ENCODE assay signal across 8 cellular contexts in genomic region chr2:170816499-170817246, GRCh38. TPM values are rescaled to one million over a fixed set of nuclear protein-coding genes. Genes with fewer than 3 reads are reported as not detected.
DNase-seq lines count a peak whose midpoint lies in the region; ATAC-seq and TF ChIP-seq lines count a peak whose summit lies in the region.

TSS of gene GAD1 (plus strand) at chr2:170816887. CDS start at chr2:170818592, 1,705 bp downstream.

- H3F3A ChIP-seq in OCI-LY1 (ENCODE audit: insufficient read depth, low read length): no peaks in the 10 kb centered on the region

- H3K27me3 ChIP-seq in OCI-LY1 (ENCODE audit: insufficient read depth, low read length) (no peaks in the 10 kb centered on the region), foreskin keratinocyte (peaks cover 89% of the 10 kb centered on the region), neuronal stem cell (ENCODE audit: control insufficient read depth in 3 of 3, insufficient read depth in 3 of 3, low read depth in 1 of 3, low read length in 3 of 3) (peaks cover 46 to 88% (median 87%) of the 10 kb centered on the region in 3 experiments), thymus (ENCODE audit: control insufficient read depth, insufficient read depth) (peaks cover 92% of the 10 kb centered on the region)

- peak; percentile 54 to 63 for ATAC-seq in activated CD4-positive, CD25-positive, alpha-beta regulatory T cell treated with anti-CD3 and anti-CD28 coated beads, Interleukin-2, amount 50 U/mL, for 24 hours
- ATAC-seq in foreskin keratinocyte: peak; percentile 74

- H3K4me2 ChIP-seq in OCI-LY1 (ENCODE audit: low read length) (peak within 1 kb of the TSS; percentile 86), neuronal stem cell (ENCODE audit: insufficient read depth, low read length, poor library complexity, severe bottlenecking) (peak within 1 kb of the TSS; percentile 95)

- intact Hi-C loops in activated T-helper 1 cell treated with anti-CD3 and anti-CD28 coated beads, Interleukin-12 subunit alpha, Interleukin-12 subunit beta, Interleukin-2, Interleukin-4 antibody, amounts not matched to agents 30 ng/mL and 10 ng/mL and 1 ng/mL, durations not matched to agents 14 hours and 24 hours and 36 hours (cut with micrococcal nuclease): loop anchor here (1.0 to 5.0 kb wide), 5 partner anchors 56 to 1286 kb away; partner anchors contain the start of gene DLX2

- H3K36me3 ChIP-seq in OCI-LY1 (ENCODE audit: insufficient read depth, low read length) (no peaks in the 10 kb centered on the region), neuronal stem cell (replicated peaks in 1 of 2; ENCODE audit: control insufficient read depth in 2 of 2, insufficient read depth in 2 of 2, low read length in 2 of 2) (no peaks in the 10 kb centered on the region), thymus (ENCODE audit: control insufficient read depth, insufficient read depth) (no peaks in the 10 kb centered on the region)

- peak within 1 kb of the TSS; percentile 92 to 95 (median 94) for H3K27ac Mint-ChIP-seq in IgD-negative memory B cell
- H3K27ac Mint-ChIP-seq in activated T-helper 1 cell treated with anti-CD3 and anti-CD28 coated beads, Interleukin-12 subunit alpha, Interleukin-12 subunit beta, Interleukin-2, Interleukin-4 antibody, amounts not matched to agents 30 ng/mL and 10 ng/mL and 1 ng/mL, durations not matched to agents 14 hours and 24 hours and 36 hours: peak within 1 kb of the TSS; percentile 77

- peak within 1 kb of the TSS; percentile 40; the same call in 1 of the 2 replicates for H3K9ac ChIP-seq in OCI-LY1 (ENCODE audit: low read length)
- peak within 1 kb of the TSS; percentile 46 for H3K9ac ChIP-seq in neuronal stem cell (ENCODE audit: low read depth, low read length, poor library complexity)

- H2BK120ac ChIP-seq in neuronal stem cell (ENCODE audit: low read depth, low read length): no peak within 1 kb of the TSS

- H3K9me2 ChIP-seq in OCI-LY1 (ENCODE audit: low read depth, low read length): no peaks in the 10 kb centered on the region

- H4K20me1 ChIP-seq in OCI-LY1 (ENCODE audit: insufficient read depth, low read length): no peaks in the 10 kb centered on the region

- H3K14ac ChIP-seq in neuronal stem cell (ENCODE audit: low read length): no peak within 1 kb of the TSS

- no peak within 1 kb of the TSS for H4K91ac ChIP-seq in neuronal stem cell (ENCODE audit: low read depth, low read length, poor library complexity)

- H3K9me3 ChIP-seq in OCI-LY1 (ENCODE audit: low read length): no peaks in the 10 kb centered on the region
- peaks cover 0 to 3% of the 10 kb centered on the region in 2 donors for H3K9me3 ChIP-seq in neuronal stem cell (replicated peaks in 1 of 2; ENCODE audit: control insufficient read depth in 2 of 2, insufficient read depth in 1 of 2, low read depth in 1 of 2, low read length in 2 of 2)
- no peaks in the 10 kb centered on the region for H3K9me3 ChIP-seq in thymus (ENCODE audit: control insufficient read depth)

- H3K4me3 ChIP-seq in OCI-LY1 (ENCODE audit: low read depth, low read length, poor library complexity, severe bottlenecking): peak within 1 kb of the TSS; percentile 62
- H3K4me3 ChIP-seq in neuronal stem cell (ENCODE audit: low read length in 2 of 2): peak within 1 kb of the TSS; percentile 31 to 69
- H3K4me3 ChIP-seq in thymus (ENCODE audit: low read length): peak within 1 kb of the TSS; percentile 40

- H3K4me1 ChIP-seq in OCI-LY1 (ENCODE audit: insufficient read depth, low read length, severe bottlenecking) (peaks cover 23% of the 10 kb centered on the region), foreskin keratinocyte (peaks cover 3% of the 10 kb centered on the region), neuronal stem cell (ENCODE audit: control insufficient read depth in 2 of 2, insufficient read depth in 1 of 2, low read depth in 1 of 2, low read length in 2 of 2) (peaks cover 18 to 20% of the 10 kb centered on the region in 2 donors), thymus (ENCODE audit: control insufficient read depth, insufficient read depth, low read length) (peaks cover 10% of the 10 kb centered on the region)

- H3K9me3 Mint-ChIP-seq in IgD-negative memory B cell: peaks cover 0 to 8% (median 0%) of the 10 kb centered on the region in 3 donors
- no peaks in the 10 kb centered on the region for H3K9me3 Mint-ChIP-seq in activated T-helper 1 cell treated with anti-CD3 and anti-CD28 coated beads, Interleukin-12 subunit alpha, Interleukin-12 subunit beta, Interleukin-2, Interleukin-4 antibody, amounts not matched to agents 30 ng/mL and 10 ng/mL and 1 ng/mL, durations not matched to agents 14 hours and 24 hours and 36 hours

- no peak for TF ChIP-seq CTCF in OCI-LY1 (IDR thresholded peaks at IDR 0.05; ENCODE audit: low read length)
- TF ChIP-seq CTCF in foreskin keratinocyte (conservative IDR thresholded peaks at IDR 0.05): no peak

- no peak for DNase-seq in activated CD4-positive, CD25-positive, alpha-beta regulatory T cell treated with anti-CD3 and anti-CD28 coated beads, Interleukin-2, amount 50 U/mL, for 72 hours
- DNase-seq in activated T-helper 1 cell treated with anti-CD3 and anti-CD28 coated beads, Interleukin-12 subunit alpha, Interleukin-12 subunit beta, Interleukin-2, Interleukin-4 antibody, amounts not matched to agents 30 ng/mL and 10 ng/mL and 1 ng/mL, durations not matched to agents 14 hours and 24 hours and 36 hours (ENCODE audit: low spot score): peak; percentile 49
- DNase-seq in foreskin keratinocyte: peak; percentile 63 to 70
- peak; percentile 33 for DNase-seq in neuronal stem cell (ENCODE audit: low spot score)

- H3K4me3 Mint-ChIP-seq in IgD-negative memory B cell: peak within 1 kb of the TSS; percentile 67 to 90 (median 86)
- peak within 1 kb of the TSS; percentile 79 for H3K4me3 Mint-ChIP-seq in activated T-helper 1 cell treated with anti-CD3 and anti-CD28 coated beads, Interleukin-12 subunit alpha, Interleukin-12 subunit beta, Interleukin-2, Interleukin-4 antibody, amounts not matched to agents 30 ng/mL and 10 ng/mL and 1 ng/mL, durations not matched to agents 14 hours and 24 hours and 36 hours

- no peak within 1 kb of the TSS for H2BK5ac ChIP-seq in neuronal stem cell (ENCODE audit: low read length)

- peak within 1 kb of the TSS; percentile 12 for H3K23ac ChIP-seq in neuronal stem cell (ENCODE audit: low read depth, low read length, poor library complexity)

- H3K27ac ChIP-seq in OCI-LY1 (ENCODE audit: low read depth, low read length, poor library complexity, severe bottlenecking) (no peak within 1 kb of the TSS), foreskin keratinocyte (no peak within 1 kb of the TSS), neuronal stem cell (replicated peaks; ENCODE audit: low read length) (no peak within 1 kb of the TSS), thymus (ENCODE audit: low read depth) (no peak within 1 kb of the TSS)

- no peak within 1 kb of the TSS for H2BK12ac ChIP-seq in neuronal stem cell (ENCODE audit: low read length)

- H3K79me1 ChIP-seq in neuronal stem cell (ENCODE audit: low read depth, low read length): no peaks in the 10 kb centered on the region

- H2AK5ac ChIP-seq in neuronal stem cell (ENCODE audit: low read depth, low read length): no peak within 1 kb of the TSS

- peak within 1 kb of the TSS; percentile 60 for H3K18ac ChIP-seq in neuronal stem cell (ENCODE audit: low read length)

- no peak within 1 kb of the TSS for H4K8ac ChIP-seq in neuronal stem cell (ENCODE audit: low read depth, low read length)

- H3K4me1 Mint-ChIP-seq in IgD-negative memory B cell: peaks cover 15 to 26% (median 24%) of the 10 kb centered on the region in 3 donors
- H3K4me1 Mint-ChIP-seq in activated T-helper 1 cell treated with anti-CD3 and anti-CD28 coated beads, Interleukin-12 subunit alpha, Interleukin-12 subunit beta, Interleukin-2, Interleukin-4 antibody, amounts not matched to agents 30 ng/mL and 10 ng/mL and 1 ng/mL, durations not matched to agents 14 hours and 24 hours and 36 hours (ENCODE audit: low read depth): peaks cover 39% of the 10 kb centered on the region

- H3K36me3 Mint-ChIP-seq in IgD-negative memory B cell: no peaks in the 10 kb centered on the region
- peaks cover 5% of the 10 kb centered on the region for H3K36me3 Mint-ChIP-seq in activated T-helper 1 cell treated with anti-CD3 and anti-CD28 coated beads, Interleukin-12 subunit alpha, Interleukin-12 subunit beta, Interleukin-2, Interleukin-4 antibody, amounts not matched to agents 30 ng/mL and 10 ng/mL and 1 ng/mL, durations not matched to agents 14 hours and 24 hours and 36 hours (ENCODE audit: low read depth)

- H3K79me2 ChIP-seq in OCI-LY1 (ENCODE audit: insufficient read depth, low read length): no peaks in the 10 kb centered on the region

- no peak within 1 kb of the TSS for H2BK15ac ChIP-seq in neuronal stem cell (ENCODE audit: low read length)

- H3K27me3 Mint-ChIP-seq in IgD-negative memory B cell: peaks cover 70% of the 10 kb centered on the region
- peaks cover 86% of the 10 kb centered on the region for H3K27me3 Mint-ChIP-seq in activated T-helper 1 cell treated with anti-CD3 and anti-CD28 coated beads, Interleukin-12 subunit alpha, Interleukin-12 subunit beta, Interleukin-2, Interleukin-4 antibody, amounts not matched to agents 30 ng/mL and 10 ng/mL and 1 ng/mL, durations not matched to agents 14 hours and 24 hours and 36 hours (ENCODE audit: insufficient read depth)

- no peak within 1 kb of the TSS for H2AFZ ChIP-seq in OCI-LY1 (ENCODE audit: low read length)
- peak within 1 kb of the TSS; percentile 95 for H2AFZ ChIP-seq in neuronal stem cell (ENCODE audit: low read length)

- H3K4ac ChIP-seq in neuronal stem cell (ENCODE audit: low read length): no peak within 1 kb of the TSS

- no CpG with 5 or more reads among the region's 59 CpGs for WGBS in neuronal stem cell (ENCODE audit: extremely low coverage in 2 of 2, insufficient read length in 2 of 2, insufficient replicate concordance in 1 of 2), 2 donors
- WGBS in thymus: under 1% methylated on average over 59 of the region's 59 CpGs

RNA-seq across cellular contexts. Expression of gene GAD1, which starts in this region (rescaled TPM):
- polyA plus RNA-seq in IgD-negative memory B cell: not detected
- total RNA-seq in activated T-helper 1 cell treated with anti-CD3 and anti-CD28 coated beads, Interleukin-12 subunit alpha, Interleukin-12 subunit beta, Interleukin-2, Interleukin-4 antibody, amounts not matched to agents 30 ng/mL and 10 ng/mL and 1 ng/mL, durations not matched to agents 14 hours and 24 hours and 36 hours: 4.7 and 5.3 TPM in 2 replicates
- 0.61 and 1.4 TPM in 2 replicates for total RNA-seq in foreskin keratinocyte
- 0.82 and 1.7 TPM in 2 replicates for polyA plus RNA-seq in foreskin keratinocyte
- 0.08 TPM for polyA plus RNA-seq in neuronal stem cell (2013, experiment 1 of 2)
- polyA plus RNA-seq in neuronal stem cell (2013, experiment 2 of 2): 0.14 TPM
- 4.2 TPM for polyA plus RNA-seq in thymus
